In genomic region chr6:110951986-110952794, GRCh38 we compare ENCODE assay signal across 1 cellular context.
A peak's percentile ranks its signal among the peaks of the same experiment; 100 is the strongest.
TF ChIP-seq lines count a peak whose summit lies in the region.

No MANE protein-coding gene starts in this region.

TF ChIP-seq in HepG2, 621 proteins besides CTCF, POLR2A, EP300 and RAD21 (continued from another document):
- TF ChIP-seq ZBTB40 (IDR thresholded peaks at IDR 0.05) = no peak
- TF ChIP-seq ZBTB40 (CRISPR knock-in tag; IDR thresholded peaks at IDR 0.05) = peak; percentile 30; the same call in 1 of the 2 replicates
- TF ChIP-seq ZGPAT (CRISPR knock-in tag; IDR thresholded peaks at IDR 0.05) = peak; percentile 90
- TF ChIP-seq ZNF879 (CRISPR knock-in tag; IDR thresholded peaks at IDR 0.05) = no peak
- no peak for TF ChIP-seq ATF7-NPFF (CRISPR knock-in tag; IDR thresholded peaks at IDR 0.05; ENCODE audit: low read depth)
- peak; percentile 82 for TF ChIP-seq SAP130 (CRISPR knock-in tag; IDR thresholded peaks at IDR 0.05; ENCODE audit: low read depth)
- no peak for TF ChIP-seq SMARCC2 (IDR thresholded peaks at IDR 0.05)
- TF ChIP-seq ZNF850 (CRISPR knock-in tag; conservative IDR thresholded peaks at IDR 0.05) = no peak
- TF ChIP-seq KMT2B (CRISPR knock-in tag; IDR thresholded peaks at IDR 0.05) = peak; percentile 57; the same call in 1 of the 2 replicates
- no peak for TF ChIP-seq RNF219 (CRISPR knock-in tag; IDR thresholded peaks at IDR 0.05)
- no peak for TF ChIP-seq ZNF816 (CRISPR knock-in tag; IDR thresholded peaks at IDR 0.05; ENCODE audit: borderline replicate concordance)
- no peak for TF ChIP-seq ZNF839 (CRISPR knock-in tag; IDR thresholded peaks at IDR 0.05; ENCODE audit: borderline replicate concordance)
- no peak for TF ChIP-seq ZKSCAN1 (IDR thresholded peaks at IDR 0.05; ENCODE audit: low read length)
- TF ChIP-seq POLR2G (IDR thresholded peaks at IDR 0.05; ENCODE audit: low read depth, low read length) = 0 out of 2 replicates have a peak, but pooled peaks have one; percentile 26
- TF ChIP-seq HDAC6 (IDR thresholded peaks at IDR 0.05; ENCODE audit: low read depth, low read length) = no peak
